Comparison of ENCODE assay signal across 15 cellular contexts in genomic region chr18:64974378-64975125, GRCh38.
DNase-seq lines count a peak whose midpoint lies in the region; ATAC-seq, FAIRE-seq and TF ChIP-seq lines count a peak whose summit lies in the region.
"Had no signal": no experiment of that assay in that cellular context is flagged by ENCODE, and none has a peak within 500 bp of the region (broad histone marks: within the 10 kb centered on the region; RNA-seq: fewer than 3 reads in every experiment).

No MANE protein-coding gene starts in this region.

- POLR2A ChIA-PET in K562 (lab: Yijun Ruan, JAX) = no interaction called here

- H4K5ac ChIP-seq in mesendoderm (ENCODE audit: low read length) = no peak overlapping the region

- H3K4me3 ChIP-seq in right atrium auricular region (no peak overlapping the region), K562 (no peak overlapping the region), mesendoderm (ENCODE audit: low read length) (no peak overlapping the region)

- DNase-seq in Right ventricle myocardium superior = no peak
- no peak for DNase-seq in right atrium auricular region (ENCODE audit: low spot score)
- DNase-seq in K562 (ENCODE audit: extremely low read depth in 1 of 4, low spot score in 3 of 4) = no peak
- peak; percentile 45 for DNase-seq in mesendoderm
- no peak for DNase-seq in NCI-H526 (lab: John Stamatoyannopoulos, UW)
- no peak for DNase-seq in medulla oblongata (ENCODE audit: extremely low spot score)
- DNase-seq: ACHN, AML-193, DMS153, HFFc6, KG1, NCI-H146, NCI-H2107 had no signal

- TF ChIP-seq EP300 in K562 (IDR thresholded peaks at IDR 0.05; ENCODE audit: low read length) = no peak

- no peaks in the 10 kb centered on the region for H3K79me2 ChIP-seq in K562 (ENCODE audit: control insufficient read depth, insufficient read depth, low read length)
- no peaks in the 10 kb centered on the region for H3K79me2 ChIP-seq in mesendoderm (ENCODE audit: control insufficient read depth, insufficient read depth, low read length)

- H3K56ac ChIP-seq in mesendoderm (ENCODE audit: low read length) = no peak overlapping the region

- WGBS in K562 (ENCODE audit: insufficient coverage, low coverage, missing lambda C conversion rate) = 2% methylated on average over 6 of the region's 8 CpGs
- no CpG with 5 or more reads among the region's 8 CpGs for WGBS in mesendoderm (ENCODE audit: extremely low coverage, insufficient coverage, low lambda C conversion rate)

- H3K27ac ChIP-seq in right atrium auricular region (peak overlapping the region in 1 of 2 donors; percentile 78), K562 (ENCODE audit: extremely low read depth, low read depth, low read length) (no peak overlapping the region), mesendoderm (ENCODE audit: low read depth, low read length) (no peak overlapping the region)

- H2AFZ ChIP-seq in K562 (ENCODE audit: low read depth, low read length) = no peak overlapping the region

- no peak for FAIRE-seq in K562 (lab: Jason Lieb, UNC)
- FAIRE-seq: GM19239 had no signal

- no peak overlapping the region for H3K18ac ChIP-seq in mesendoderm (ENCODE audit: low read length)

- TF ChIP-seq POLR2A in K562 (conservative IDR thresholded peaks at IDR 0.05) = no peak

- in situ Hi-C loops in K562 (cut with MboI) = no loop called here

- H3K23ac ChIP-seq in mesendoderm (ENCODE audit: low read length) = no peak overlapping the region

- no peak overlapping the region for H2BK5ac ChIP-seq in mesendoderm (ENCODE audit: low read length)

- H4K20me1 ChIP-seq in K562 (replicated peaks; ENCODE audit: control insufficient read depth, insufficient read depth, low read length) = no peaks in the 10 kb centered on the region

- CTCF ChIA-PET in K562 (lab: Yijun Ruan, JAX; ENCODE audit: low intra/inter-chr PET ratio) = no interaction called here

- BruUV-seq in K562 (replicated peaks; lab: Mats Ljungman, UMichigan) = no TSS peak

- H3K27me3 ChIP-seq in right atrium auricular region (no peaks in the 10 kb centered on the region), K562 (ENCODE audit: control insufficient read depth in 2 of 2, insufficient read depth in 2 of 2, low read length in 2 of 2) (no peaks in the 10 kb centered on the region), mesendoderm (ENCODE audit: insufficient read depth, low read length, poor library complexity) (no peaks in the 10 kb centered on the region)

- TF ChIP-seq RAD21 in K562 (CRISPR knock-in tag; conservative IDR thresholded peaks at IDR 0.05 in 1 of 2, IDR thresholded peaks at IDR 0.05 in 1 of 2) = no peak

- H3K4me1 ChIP-seq in right atrium auricular region = peaks cover 0 to 6% of the 10 kb centered on the region in 2 donors
- H3K4me1 ChIP-seq in K562 (replicated peaks in 1 of 2; ENCODE audit: control insufficient read depth in 2 of 2, insufficient read depth in 2 of 2, low read length in 2 of 2) = no peaks in the 10 kb centered on the region
- no peaks in the 10 kb centered on the region for H3K4me1 ChIP-seq in mesendoderm (ENCODE audit: control insufficient read depth, low read depth, low read length)

- H3K9ac ChIP-seq in K562 (ENCODE audit: insufficient read depth in 1 of 2, low read depth in 2 of 2, low read length in 2 of 2) = no peak overlapping the region
- H3K9ac ChIP-seq in mesendoderm (ENCODE audit: low read length) = no peak overlapping the region

- H3K9me3 ChIP-seq in right atrium auricular region (no peaks in the 10 kb centered on the region), K562 (replicated peaks; ENCODE audit: control insufficient read depth, insufficient read depth, low read depth, low read length) (no peaks in the 10 kb centered on the region)

- no peaks in the 10 kb centered on the region for H3K9me1 ChIP-seq in K562 (ENCODE audit: control insufficient read depth, insufficient read depth, low read length)

- H3K4ac ChIP-seq in mesendoderm (ENCODE audit: low read depth, low read length) = no peak overlapping the region

- H3K79me1 ChIP-seq in mesendoderm (ENCODE audit: low read length) = no peaks in the 10 kb centered on the region

- H2AK5ac ChIP-seq in mesendoderm (ENCODE audit: low read length) = no peak overlapping the region

- no peak overlapping the region for H4K8ac ChIP-seq in mesendoderm (ENCODE audit: low read depth, low read length)

- no peak overlapping the region for H3K4me2 ChIP-seq in K562 (ENCODE audit: insufficient read depth, low read length)
- no peak overlapping the region for H3K4me2 ChIP-seq in mesendoderm (ENCODE audit: low read length)

- H2BK120ac ChIP-seq in mesendoderm (ENCODE audit: low read depth, low read length) = no peak overlapping the region

- intact Hi-C loops in Right ventricle myocardium superior (cut with DNase I) = no loop called here
- intact Hi-C loops in K562 (cut with micrococcal nuclease) = no loop called here

- no peak overlapping the region for H2BK15ac ChIP-seq in mesendoderm (replicated peaks; ENCODE audit: low read depth)

- no peaks in the 10 kb centered on the region for H3K36me3 ChIP-seq in right atrium auricular region
- H3K36me3 ChIP-seq in K562 (ENCODE audit: control insufficient read depth, insufficient read depth, low read length) = no peaks in the 10 kb centered on the region
- no peaks in the 10 kb centered on the region for H3K36me3 ChIP-seq in mesendoderm (ENCODE audit: control insufficient read depth, insufficient read depth, low read length)

- ATAC-seq in Right ventricle myocardium superior (ENCODE audit: poor library complexity) = peak; percentile 70
- ATAC-seq in K562 = no peak
- ATAC-seq in HG03469 (IDR thresholded peaks at IDR 0.05; ENCODE audit: unreplicated experiment) = no peak

- TF ChIP-seq CTCF in right atrium auricular region (IDR thresholded peaks at IDR 0.05) (no peak), K562 (IDR thresholded peaks at IDR 0.05 in 2 of 3, conservative IDR thresholded peaks at IDR 0.05 in 1 of 3; ENCODE audit: insufficient read depth in 2 of 3, low read depth in 1 of 3, low read length in 3 of 3) (no peak)

TF ChIP-seq in K562, 482 proteins besides CTCF, POLR2A, EP300 and RAD21:
- no peak for TF ChIP-seq ZHX1 (conservative IDR thresholded peaks at IDR 0.05; ENCODE audit: low read length)
- TF ChIP-seq RFX1 (IDR thresholded peaks at IDR 0.05) = peak; percentile 50
